Comparison of ENCODE assay signal across 8 cellular contexts in the genomic region with DNA sequence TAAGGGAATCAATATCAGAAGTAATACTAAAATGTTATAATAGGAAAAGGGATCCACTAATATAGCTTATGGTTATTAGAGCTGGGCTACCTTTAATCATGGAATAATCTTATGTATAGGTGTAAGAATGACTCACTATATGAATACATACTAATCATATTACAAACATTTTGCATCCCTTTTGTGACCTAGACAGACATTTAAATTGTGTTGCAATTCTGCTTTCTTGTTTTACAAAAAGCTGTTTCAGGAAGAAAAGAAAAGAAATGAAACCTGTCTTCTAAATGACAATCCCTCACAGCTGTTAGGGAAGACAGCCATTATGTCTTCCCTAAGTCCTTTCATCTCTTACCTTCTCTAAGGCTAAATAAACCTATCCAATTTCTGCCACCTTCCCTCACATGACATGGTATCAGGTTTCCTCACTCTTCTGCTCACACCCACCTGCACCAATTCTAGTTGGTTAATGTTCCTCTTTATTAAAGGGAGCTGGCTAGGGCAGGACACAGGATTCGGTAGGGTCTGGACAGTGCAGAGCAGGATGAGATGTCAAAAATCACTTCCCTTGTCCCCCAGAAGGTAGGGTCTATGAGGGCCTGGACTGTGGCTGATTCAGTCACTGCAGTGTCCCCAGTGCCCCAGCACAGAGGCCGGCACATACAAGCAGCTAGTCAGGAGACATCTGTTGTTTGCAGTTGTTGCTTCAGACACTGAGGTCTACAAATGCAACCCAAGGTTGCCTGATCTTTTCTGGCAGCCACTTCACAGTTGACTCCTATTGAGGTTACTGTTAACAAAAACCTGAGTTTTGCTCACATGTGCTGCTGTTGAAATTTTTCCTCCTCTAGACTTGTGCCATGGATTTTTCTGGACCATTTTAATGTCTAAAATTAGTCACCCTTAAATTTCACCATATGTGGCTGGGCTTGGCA. TPM values are rescaled to one million over a fixed set of nuclear protein-coding genes. Genes with fewer than 3 reads are reported as not detected.
DNase-seq lines count a peak whose midpoint lies in the region; ATAC-seq lines count a peak whose summit lies in the region.

No MANE protein-coding gene starts in this region.

- H3K27me3 ChIP-seq in adipocyte (replicated peaks; ENCODE audit: control insufficient read depth, insufficient read depth, low read length), result no peaks in the 10 kb centered on the region

- no peak overlapping the region for H3K4me3 ChIP-seq in adipocyte (ENCODE audit: low read length)

- H3K27me3 Mint-ChIP-seq in natural killer cell treated with Interleukin-12 subunit alpha and Interleukin-12 subunit beta and Interleukin-15 and Interleukin-18, amount 100 ng/mL, for 72 hours, result no peaks in the 10 kb centered on the region

- H3K4me1 ChIP-seq in adipocyte (ENCODE audit: control insufficient read depth, insufficient read depth, low read length), result peaks cover 26% of the 10 kb centered on the region

- H3K27ac Mint-ChIP-seq in natural killer cell treated with Interleukin-12 subunit alpha and Interleukin-12 subunit beta and Interleukin-15 and Interleukin-18, amount 100 ng/mL, for 72 hours, result peak overlapping the region; percentile 58 to 72

- H3K36me3 ChIP-seq in adipocyte (ENCODE audit: control insufficient read depth, insufficient read depth, low read length, severe bottlenecking), result no peaks in the 10 kb centered on the region

- no peaks in the 10 kb centered on the region for H3K36me3 Mint-ChIP-seq in natural killer cell treated with Interleukin-12 subunit alpha and Interleukin-12 subunit beta and Interleukin-15 and Interleukin-18, amount 100 ng/mL, for 72 hours

- peak; percentile 21 for DNase-seq in GM03348 (ENCODE audit: low spot score)
- DNase-seq in NCI-H1694 treated with DMSO at 0.1 percent for 48 hours (lab: John Stamatoyannopoulos, UW), result peak; percentile 45
- peak; percentile 28 for DNase-seq in adipocyte (ENCODE audit: low read depth)
- DNase-seq in natural killer cell treated with Interleukin-12 subunit alpha and Interleukin-12 subunit beta and Interleukin-15 and Interleukin-18, amount 100 ng/mL, for 72 hours (ENCODE audit: low spot score), result no peak
- no peak for DNase-seq in SKM-1 (lab: John Stamatoyannopoulos, UW; ENCODE audit: unreplicated experiment)
- DNase-seq in kidney tubule cell (ENCODE audit: low spot score), result no peak
- no peak for DNase-seq in activated CD4-positive, alpha-beta T cell treated with anti-CD3 and anti-CD28 coated beads for 1 hour

- H3K9me3 Mint-ChIP-seq in natural killer cell treated with Interleukin-12 subunit alpha and Interleukin-12 subunit beta and Interleukin-15 and Interleukin-18, amount 100 ng/mL, for 72 hours, result no peaks in the 10 kb centered on the region

- no peaks in the 10 kb centered on the region for H3K9me3 ChIP-seq in adipocyte (ENCODE audit: control insufficient read depth, low read length)

- H3K4me3 Mint-ChIP-seq in natural killer cell treated with Interleukin-12 subunit alpha and Interleukin-12 subunit beta and Interleukin-15 and Interleukin-18, amount 100 ng/mL, for 72 hours, result peak overlapping the region; percentile 34

- peak overlapping the region; percentile 26 for H3K9ac ChIP-seq in adipocyte (ENCODE audit: low read length)

- no peak for ATAC-seq in natural killer cell treated with Interleukin-12 subunit alpha and Interleukin-12 subunit beta and Interleukin-15 and Interleukin-18, amount 100 ng/mL, for 72 hours
- no peak for ATAC-seq in GM18511 (IDR thresholded peaks at IDR 0.05; ENCODE audit: unreplicated experiment)

- peaks cover 47 to 56% of the 10 kb centered on the region in 2 donors for H3K4me1 Mint-ChIP-seq in natural killer cell treated with Interleukin-12 subunit alpha and Interleukin-12 subunit beta and Interleukin-15 and Interleukin-18, amount 100 ng/mL, for 72 hours (ENCODE audit: low read depth in 2 of 2)

RNA-seq across cellular contexts. Expression of a gene that starts 3.8 kb away (rescaled TPM):
- total RNA-seq in natural killer cell treated with Interleukin-12 subunit alpha and Interleukin-12 subunit beta and Interleukin-15 and Interleukin-18, amount 100 ng/mL, for 72 hours, result 100 to 1,000 TPM in 1 of 2 donors, 10 to 100 TPM in 1; 59.0 to 105 TPM

Comparison
In these comparisons a context has a peak if more than half of its experiments do, and no peak if none do; other contexts are left out.
1. DNase-seq: peak in GM03348 (single experiment), NCI-H1694 treated with DMSO at 0.1 percent for 48 hours (single experiment) and adipocyte (single experiment); none in natural killer cell treated with Interleukin-12 subunit alpha and Interleukin-12 subunit beta and Interleukin-15 and Interleukin-18, amount 100 ng/mL, for 72 hours (single experiment), SKM-1 (single experiment), kidney tubule cell (single experiment) and activated CD4-positive, alpha-beta T cell treated with anti-CD3 and anti-CD28 coated beads for 1 hour (single experiment).